31 cellular contexts compared by ENCODE assay signal in genomic region chr3:166570136-166570535, GRCh38.
"Had no signal": no experiment of that assay in that cellular context is flagged by ENCODE, and none has a peak within 500 bp of the region (broad histone marks: within the 10 kb centered on the region; RNA-seq: fewer than 3 reads in every experiment).

No MANE protein-coding gene starts in this region.

- H3K9me3 ChIP-seq: lower lobe of right lung, neutrophil, psoas muscle, right atrium auricular region, testis, thyroid gland, transverse colon, upper lobe of left lung, vagina had no signal

- H2AFZ ChIP-seq: neural progenitor cell, parathyroid adenoma had no signal

- H3K79me2 ChIP-seq: parathyroid adenoma had no signal

- H3K4me3 Mint-ChIP-seq: immature natural killer cell; naive thymus-derived CD8-positive, alpha-beta T cell; nephron progenitor cell; neural progenitor cell; stimulated activated memory B cell treated with anti-CD40 and anti-IgM and Interleukin-4, amounts not matched to agents 10 μg/mL and 1 μg/mL and 100 μg/mL, for 72 hours; stimulated activated naive CD8-positive, alpha-beta T cell treated with anti-CD3 and anti-CD28 coated beads, Interleukin-15, amount 100 ng/mL, for 72 hours had no signal

- H3K36me3 Mint-ChIP-seq: immature natural killer cell; naive thymus-derived CD8-positive, alpha-beta T cell; neural progenitor cell; stimulated activated memory B cell treated with anti-CD40 and anti-IgM and Interleukin-4, amounts not matched to agents 10 μg/mL and 1 μg/mL and 100 μg/mL, for 72 hours had no signal

- H3K27ac Mint-ChIP-seq: immature natural killer cell; naive thymus-derived CD8-positive, alpha-beta T cell; nephron progenitor cell; neural progenitor cell; stimulated activated memory B cell treated with anti-CD40 and anti-IgM and Interleukin-4, amounts not matched to agents 10 μg/mL and 1 μg/mL and 100 μg/mL, for 72 hours; stimulated activated naive CD8-positive, alpha-beta T cell treated with anti-CD3 and anti-CD28 coated beads, Interleukin-15, amount 100 ng/mL, for 72 hours had no signal

- H3K27ac ChIP-seq: left lung, lower lobe of right lung, neural progenitor cell, neutrophil, parathyroid adenoma, psoas muscle, right atrium auricular region, right lobe of liver, testis, thyroid gland, transverse colon, upper lobe of left lung, vagina had no signal

- DNase-seq: hypothalamus; immature natural killer cell; kidney; left colon; left lung; lower lobe of right lung; mammary epithelial cell; mesenchymal stem cell; naive thymus-derived CD8-positive, alpha-beta T cell; nephron progenitor cell; occipital lobe; psoas muscle; right lobe of liver; stimulated activated CD4-positive, alpha-beta T cell treated with anti-CD3 and anti-CD28 coated beads, Interleukin-1b, Interleukin-23, amount 100 ng/mL, for 48 hours; stimulated activated CD4-positive, alpha-beta T cell treated with anti-CD3 and anti-CD28 coated beads, Interleukin-2, amount 100 ng/mL, for 48 hours; stimulated activated CD4-positive, alpha-beta T cell treated with anti-CD3 and anti-CD28 coated beads, Interleukin-4, amount 100 ng/mL, for 4 hours; stimulated activated CD8-positive, alpha-beta memory T cell treated with anti-CD3 and anti-CD28 coated beads, Interleukin-4, amount 100 ng/mL, for 48 hours; stimulated activated naive CD4-positive, alpha-beta T cell treated with Interleukin-2 at 50 U/mL for 16 hours; stimulated activated naive CD8-positive, alpha-beta T cell treated with anti-CD3 and anti-CD28 coated beads, Interleukin-15, amount 100 ng/mL, for 72 hours; substantia nigra; testis; thyroid gland; transverse colon; upper lobe of left lung had no signal

- H3K4me2 ChIP-seq: neural progenitor cell, smooth muscle cell had no signal

- H3K9me3 Mint-ChIP-seq: neural progenitor cell had no signal

- H3K4me1 ChIP-seq: left lung, lower lobe of right lung, neural progenitor cell, parathyroid adenoma, psoas muscle, right atrium auricular region, right lobe of liver, testis, thyroid gland, transverse colon, upper lobe of left lung, vagina had no signal

- H3K4me1 Mint-ChIP-seq: immature natural killer cell; naive thymus-derived CD8-positive, alpha-beta T cell; nephron progenitor cell; neural progenitor cell; stimulated activated memory B cell treated with anti-CD40 and anti-IgM and Interleukin-4, amounts not matched to agents 10 μg/mL and 1 μg/mL and 100 μg/mL, for 72 hours; stimulated activated naive CD8-positive, alpha-beta T cell treated with anti-CD3 and anti-CD28 coated beads, Interleukin-15, amount 100 ng/mL, for 72 hours had no signal

- H3K27me3 ChIP-seq: left lung, neural progenitor cell, neutrophil, right atrium auricular region, right lobe of liver, testis, thyroid gland, transverse colon, upper lobe of left lung, vagina had no signal

- H3K36me3 ChIP-seq: left lung, lower lobe of right lung, neural progenitor cell, neutrophil, right atrium auricular region, right lobe of liver, thyroid gland, transverse colon, upper lobe of left lung, vagina had no signal

- H3K27me3 Mint-ChIP-seq: naive thymus-derived CD8-positive, alpha-beta T cell; stimulated activated memory B cell treated with anti-CD40 and anti-IgM and Interleukin-4, amounts not matched to agents 10 μg/mL and 1 μg/mL and 100 μg/mL, for 72 hours; stimulated activated naive CD8-positive, alpha-beta T cell treated with anti-CD3 and anti-CD28 coated beads, Interleukin-15, amount 100 ng/mL, for 72 hours had no signal

- H3K4me3 ChIP-seq: left lung, lower lobe of right lung, neural progenitor cell, psoas muscle, right atrium auricular region, right lobe of liver, smooth muscle cell, testis, thyroid gland, transverse colon, upper lobe of left lung, vagina had no signal

- H3K9ac ChIP-seq: neural progenitor cell, parathyroid adenoma had no signal

- ATAC-seq: left colon; left lung; lower lobe of right lung; naive thymus-derived CD8-positive, alpha-beta T cell; psoas muscle; right lobe of liver; stimulated activated memory B cell treated with anti-CD40 and anti-IgM and Interleukin-4, amounts not matched to agents 10 μg/mL and 1 μg/mL and 100 μg/mL, for 72 hours; stimulated activated naive CD8-positive, alpha-beta T cell treated with anti-CD3 and anti-CD28 coated beads, Interleukin-15, amount 100 ng/mL, for 72 hours had no signal
